Comparison of ENCODE assay signal across 11 cellular contexts in genomic region chr2:5150871-5151270, GRCh38.
"Had no signal": no experiment of that assay in that cellular context is flagged by ENCODE, and none has a peak within 500 bp of the region (broad histone marks: within the 10 kb centered on the region; RNA-seq: fewer than 3 reads in every experiment).

No MANE protein-coding gene starts in this region.

- H3K4me3 ChIP-seq: GM23248, GM23338, HAP-1 had no signal

- H3K27ac ChIP-seq: GM23248 had no signal

- H3K4me2 ChIP-seq: GM23338 had no signal

- FAIRE-seq: H1, H54 had no signal

- H3K4me1 Mint-ChIP-seq: GM23338, H9 had no signal

- ATAC-seq: GM23338, HCT116 had no signal

- H3K27ac Mint-ChIP-seq: GM23338, H9, HFFc6 had no signal

- DNase-seq: GM23248, GOT3, H7, H9, HCEC 1CT, HFFc6 had no signal

- H3K4me3 Mint-ChIP-seq: GM23338, H9, HFFc6 had no signal

- H3K9ac ChIP-seq: GM23248 had no signal

- H3K4me1 ChIP-seq: HAP-1 had no signal

- H2AFZ ChIP-seq: GM23248, GM23338 had no signal

- H3K36me3 ChIP-seq: HAP-1 had no signal
